27 cellular contexts compared by ENCODE assay signal in genomic region chr13:100665403-100665802, GRCh38.
"Had no signal": no experiment of that assay in that cellular context is flagged by ENCODE, and none has a peak within 500 bp of the region (broad histone marks: within the 10 kb centered on the region; RNA-seq: fewer than 3 reads in every experiment).

No MANE protein-coding gene starts in this region.

- H3K9me3 ChIP-seq: body of pancreas, colonic mucosa, SJSA1, SK-N-SH had no signal

- H3K36me3 ChIP-seq: colonic mucosa had no signal

- H3K4me1 ChIP-seq: body of pancreas, colonic mucosa had no signal

- DNase-seq: activated CD4-positive, alpha-beta T cell treated with anti-CD3 and anti-CD28 coated beads for 1 hour; activated CD4-positive, alpha-beta T cell treated with anti-CD3 and anti-CD28 coated beads, Interleukin-2, amount 10 ng/mL, durations not matched to agents 24 days and 14 days; activated CD4-positive, alpha-beta T cell treated with anti-CD3 and anti-CD28 coated beads, Interleukin-2, amount 50 U/mL, for 4 hours; activated CD4-positive, CD25-positive, alpha-beta regulatory T cell; activated CD8-positive, alpha-beta T cell treated with anti-CD3 and anti-CD28 coated beads for 36 hours; activated effector memory CD4-positive, alpha-beta T cell treated with Interleukin-2 at 50 U/mL for 16 hours; activated naive CD4-positive, alpha-beta T cell treated with Interleukin-2 at 50 U/mL for 16 hours; activated naive CD8-positive, alpha-beta T cell treated with anti-CD3 and anti-CD28 coated beads, Interleukin-2, amount 10 ng/mL, durations not matched to agents 7 days and 5 days; activated T-cell treated with anti-CD3 and anti-CD28 coated beads for 4 hours; activated T-cell treated with anti-CD3 and anti-CD28 coated beads, Interleukin-2, amount 50 U/mL, for 4 hours; body of pancreas; central memory CD4-positive, alpha-beta T cell; colonic mucosa; NCI-H1417 treated with DMSO at 0.1 percent for 48 hours; NCI-H187 treated with DMSO at 0.1 percent for 48 hours; NCI-H2227 treated with DMSO at 0.1 percent for 48 hours; NCI-H510A treated with DMSO at 0.1 percent for 48 hours; NCI-H526 treated with DMSO at 0.1 percent for 48 hours; NCI-H774; SHP77; T-cell; T-helper 2 cell; T-helper 9 cell; WERI-Rb-1 had no signal

- H3K4me3 ChIP-seq: body of pancreas, colonic mucosa, K562, SJSA1 had no signal

- H3K27ac ChIP-seq: body of pancreas, colonic mucosa, SJSA1, WERI-Rb-1 had no signal

- H3K27me3 ChIP-seq: body of pancreas, colonic mucosa, SJSA1 had no signal
